ENCODE assay signal across 26 cellular contexts in genomic region chr9:88326936-88327335, GRCh38.
"Had no signal": no experiment of that assay in that cellular context is flagged by ENCODE, and none has a peak within 500 bp of the region (broad histone marks: within the 10 kb centered on the region; RNA-seq: fewer than 3 reads in every experiment).

No MANE protein-coding gene starts in this region.

- H3K27me3 Mint-ChIP-seq: naive thymus-derived CD8-positive, alpha-beta T cell; stimulated activated naive CD8-positive, alpha-beta T cell treated with anti-CD3 and anti-CD28 coated beads, Interleukin-15, amount 100 ng/mL, for 72 hours; type B pancreatic cell had no signal

- H3K27ac ChIP-seq: lower lobe of right lung, pancreas, prostate gland, sigmoid colon, tibial nerve, uterus had no signal

- H3K27ac Mint-ChIP-seq: nephron; stimulated activated memory B cell treated with anti-CD40 and anti-IgM and Interleukin-4, amounts not matched to agents 10 μg/mL and 1 μg/mL and 100 μg/mL, for 72 hours; stimulated activated naive CD8-positive, alpha-beta T cell treated with anti-CD3 and anti-CD28 coated beads, Interleukin-15, amount 100 ng/mL, for 72 hours; type B pancreatic cell had no signal

- H3K36me3 Mint-ChIP-seq: naive thymus-derived CD8-positive, alpha-beta T cell; stimulated activated memory B cell treated with anti-CD40 and anti-IgM and Interleukin-4, amounts not matched to agents 10 μg/mL and 1 μg/mL and 100 μg/mL, for 72 hours; type B pancreatic cell had no signal

- H3K9me3 Mint-ChIP-seq: naive thymus-derived CD8-positive, alpha-beta T cell had no signal

- ATAC-seq: left ventricle myocardium superior; lower lobe of right lung; naive thymus-derived CD8-positive, alpha-beta T cell; pancreas; right cardiac atrium; stimulated activated memory B cell treated with anti-CD40 and anti-IgM and Interleukin-4, amounts not matched to agents 10 μg/mL and 1 μg/mL and 100 μg/mL, for 72 hours; stimulated activated naive CD8-positive, alpha-beta T cell treated with anti-CD3 and anti-CD28 coated beads, Interleukin-15, amount 100 ng/mL, for 72 hours had no signal

- H3K4me1 Mint-ChIP-seq: neural crest cell; stimulated activated memory B cell treated with anti-CD40 and anti-IgM and Interleukin-4, amounts not matched to agents 10 μg/mL and 1 μg/mL and 100 μg/mL, for 72 hours had no signal

- H3K4me1 ChIP-seq: lower lobe of right lung, pancreas, prostate gland, sigmoid colon, tibial nerve, uterus had no signal

- DNase-seq: islet precursor cell; left ventricle myocardium superior; lower lobe of right lung; mammary epithelial cell; mesenchymal stem cell; naive thymus-derived CD8-positive, alpha-beta T cell; nucleus accumbens; pancreas; retina; right cardiac atrium; sigmoid colon; stimulated activated CD4-positive, alpha-beta T cell treated with anti-CD3 and anti-CD28 coated beads, Interleukin-1b, Interleukin-23, amount 100 ng/mL, for 48 hours; stimulated activated CD4-positive, alpha-beta T cell treated with anti-CD3 and anti-CD28 coated beads, Interleukin-2, amount 100 ng/mL, for 48 hours; stimulated activated CD4-positive, alpha-beta T cell treated with anti-CD3 and anti-CD28 coated beads, Interleukin-4, amount 100 ng/mL, for 4 hours; stimulated activated CD8-positive, alpha-beta memory T cell treated with anti-CD3 and anti-CD28 coated beads, Interleukin-4, amount 100 ng/mL, for 48 hours; stimulated activated naive CD4-positive, alpha-beta T cell treated with Interleukin-2 at 50 U/mL for 16 hours; stimulated activated naive CD8-positive, alpha-beta T cell treated with anti-CD3 and anti-CD28 coated beads, Interleukin-15, amount 100 ng/mL, for 72 hours; substantia nigra; uterus had no signal

- FAIRE-seq: pancreas had no signal

- H3K4me3 ChIP-seq: lower lobe of right lung, pancreas, prostate gland, sigmoid colon, smooth muscle cell, tibial nerve, uterus had no signal

- H3K4me2 ChIP-seq: smooth muscle cell had no signal

- H3K9me3 ChIP-seq: lower lobe of right lung, pancreas, prostate gland, sigmoid colon, tibial nerve, uterus had no signal

- H3K27me3 ChIP-seq: pancreas, sigmoid colon, tibial nerve, uterus had no signal

- H3K36me3 ChIP-seq: lower lobe of right lung, pancreas, prostate gland, sigmoid colon, tibial nerve, uterus had no signal

- H3K4me3 Mint-ChIP-seq: naive thymus-derived CD8-positive, alpha-beta T cell; nephron; neural crest cell; stimulated activated memory B cell treated with anti-CD40 and anti-IgM and Interleukin-4, amounts not matched to agents 10 μg/mL and 1 μg/mL and 100 μg/mL, for 72 hours; stimulated activated naive CD8-positive, alpha-beta T cell treated with anti-CD3 and anti-CD28 coated beads, Interleukin-15, amount 100 ng/mL, for 72 hours; type B pancreatic cell had no signal
